1 cellular context compared by ENCODE assay signal in genomic region chr6:28356666-28357020, GRCh38.
TF ChIP-seq lines count a peak whose summit lies in the region.

No MANE protein-coding gene starts in this region.

TF ChIP-seq in H1, 55 proteins besides CTCF, POLR2A, EP300 and RAD21:
- TF ChIP-seq SIN3A (conservative IDR thresholded peaks at IDR 0.05 in 1 of 2, IDR thresholded peaks at IDR 0.05 in 1 of 2; ENCODE audit: low read depth in 1 of 2, low read length in 2 of 2) (no peak), TBP (IDR thresholded peaks at IDR 0.05; ENCODE audit: low read depth, low read length) (no peak), KDM1A (IDR thresholded peaks at IDR 0.05; ENCODE audit: borderline replicate concordance, low read length) (no peak), CBX8 (IDR thresholded peaks at IDR 0.05; ENCODE audit: borderline replicate concordance, low read depth, low read length) (no peak), RBBP5 (IDR thresholded peaks at IDR 0.05; ENCODE audit: borderline replicate concordance, low read depth, low read length) (no peak)
